Comparison of ENCODE assay signal across 8 cellular contexts in the genomic region with DNA sequence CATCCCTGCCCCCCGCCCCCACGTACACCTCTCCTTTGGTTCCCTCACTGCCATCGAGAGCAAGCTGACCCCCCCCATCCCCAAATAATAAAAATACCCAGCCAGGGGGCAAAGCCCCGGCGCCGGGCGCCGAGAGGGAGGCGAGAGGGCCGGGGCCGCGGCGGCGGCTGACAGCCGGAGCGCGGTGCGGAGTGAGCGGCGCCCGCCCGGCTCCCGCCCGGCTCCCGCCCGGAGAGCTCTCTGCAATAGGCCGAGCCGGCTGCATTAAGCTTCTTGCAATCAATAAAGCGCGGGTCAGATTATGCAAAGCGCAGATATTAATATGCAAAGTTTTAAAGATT. TPM values are rescaled to one million over a fixed set of nuclear protein-coding genes. Genes with fewer than 3 reads are reported as not detected.
DNase-seq lines count a peak whose midpoint lies in the region; ATAC-seq lines count a peak whose summit lies in the region.

No MANE protein-coding gene starts in this region.

- H3K4me1 ChIP-seq in ES-I3 (ENCODE audit: insufficient read depth, low read length) (peaks cover 4% of the 10 kb centered on the region; the same call in 1 of the 2 replicates), ectodermal cell (ENCODE audit: control insufficient read depth, insufficient read depth, low read length) (peaks cover 12% of the 10 kb centered on the region)

- H3K9me3 ChIP-seq in ES-I3 (ENCODE audit: control insufficient read depth, insufficient read depth, low read length) (no peaks in the 10 kb centered on the region), ectodermal cell (ENCODE audit: control insufficient read depth, low read length) (no peaks in the 10 kb centered on the region)

- peak; percentile 46 to 63 for ATAC-seq in naive thymus-derived CD8-positive, alpha-beta T cell
- ATAC-seq in GM21723 (IDR thresholded peaks at IDR 0.05; ENCODE audit: unreplicated experiment): no peak

- H3K9ac ChIP-seq in ES-I3 (ENCODE audit: low read depth, low read length): peak overlapping the region; percentile 45; the same call in 1 of the 2 replicates

- H3K9me3 Mint-ChIP-seq in naive thymus-derived CD8-positive, alpha-beta T cell: no peaks in the 10 kb centered on the region

- WGBS in ectodermal cell, 2 experiments: 0 to 1% methylated on average over 31 of the region's 31 CpGs

- peak; percentile 76 for DNase-seq in NCI-H748 treated with DMSO at 0.1 percent for 48 hours (lab: John Stamatoyannopoulos, UW)
- no peak for DNase-seq in naive thymus-derived CD8-positive, alpha-beta T cell
- DNase-seq in NCI-H345 (lab: John Stamatoyannopoulos, UW): no peak
- DNase-seq in GDM1 (lab: John Stamatoyannopoulos, UW): no peak
- DNase-seq in NCI-H2107 treated with DMSO at 0.1 percent for 48 hours (lab: John Stamatoyannopoulos, UW; ENCODE audit: unreplicated experiment): no peak

- peak overlapping the region; percentile 80 to 99 (median 90) for H3K4me3 Mint-ChIP-seq in naive thymus-derived CD8-positive, alpha-beta T cell

- no peaks in the 10 kb centered on the region for H3K36me3 Mint-ChIP-seq in naive thymus-derived CD8-positive, alpha-beta T cell

- peaks cover 77% of the 10 kb centered on the region for H3K27me3 ChIP-seq in ectodermal cell (ENCODE audit: control insufficient read depth, insufficient read depth, low read length, poor library complexity, severe bottlenecking)

- H3K4me1 Mint-ChIP-seq in naive thymus-derived CD8-positive, alpha-beta T cell: peaks cover 8 to 17% (median 13%) of the 10 kb centered on the region in 4 donors

- H3K27ac Mint-ChIP-seq in naive thymus-derived CD8-positive, alpha-beta T cell: peak overlapping the region in 1 of 10 donors; percentile 63

- POLR2A ChIA-PET in naive thymus-derived CD8-positive, alpha-beta T cell (lab: Charles Lee): interaction anchor here (0.6 to 1.8 kb wide), 8 partner anchors 9 to 959 kb away, joined by 4 to 9 read pairs (median 5); no protein-coding TSS in a partner anchor

- peaks cover 14 to 28% (median 22%) of the 10 kb centered on the region in 5 donors for H3K27me3 Mint-ChIP-seq in naive thymus-derived CD8-positive, alpha-beta T cell

- H3K36me3 ChIP-seq in ES-I3 (ENCODE audit: insufficient read depth, low read length) (no peaks in the 10 kb centered on the region), ectodermal cell (ENCODE audit: control insufficient read depth, insufficient read depth, low read length) (no peaks in the 10 kb centered on the region)

- no peak overlapping the region for H3K27ac ChIP-seq in ectodermal cell (ENCODE audit: insufficient read depth, low read depth, low read length, poor library complexity, severe bottlenecking)

- peak overlapping the region; percentile 32 for H3K4me3 ChIP-seq in ectodermal cell (ENCODE audit: insufficient read depth, low read depth, low read length)

RNA-seq across cellular contexts. Expression of gene DEDD2, which starts 40.9 kb away (rescaled TPM):
- polyA plus RNA-seq in ectodermal cell (2013, experiment 1 of 4): 36.7 TPM
- polyA plus RNA-seq in ectodermal cell (2013, experiment 2 of 4): 29.3 TPM
- polyA plus RNA-seq in ectodermal cell (2013, experiment 3 of 4): 27.1 TPM
- 30.2 TPM for polyA plus RNA-seq in ectodermal cell (2013, experiment 4 of 4)
- 10 to 100 TPM; 56.5 to 58.7 TPM for total RNA-seq in naive thymus-derived CD8-positive, alpha-beta T cell
- polyA plus RNA-seq in naive thymus-derived CD8-positive, alpha-beta T cell: 100 to 1,000 TPM; 117 to 149 (median 133) TPM

RNA-seq across cellular contexts. Expression of gene ZNF526, which starts 43.5 kb away (rescaled TPM):
- 12.2 TPM for polyA plus RNA-seq in ectodermal cell (2013, experiment 1 of 4)
- polyA plus RNA-seq in ectodermal cell (2013, experiment 2 of 4): 14.6 TPM
- polyA plus RNA-seq in ectodermal cell (2013, experiment 3 of 4): 11.6 TPM
- polyA plus RNA-seq in ectodermal cell (2013, experiment 4 of 4): 12.6 TPM
- total RNA-seq in naive thymus-derived CD8-positive, alpha-beta T cell: 10 to 100 TPM; 16.6 to 20.1 TPM
- 1 to 10 TPM; 3.9 to 8.1 (median 4.5) TPM for polyA plus RNA-seq in naive thymus-derived CD8-positive, alpha-beta T cell

RNA-seq across cellular contexts. Expression of gene POU2F2, which starts 44.4 kb away (rescaled TPM):
- 3.2 TPM for polyA plus RNA-seq in ectodermal cell (2013, experiment 1 of 4)
- polyA plus RNA-seq in ectodermal cell (2013, experiment 2 of 4): 4.4 TPM
- polyA plus RNA-seq in ectodermal cell (2013, experiment 3 of 4): 3.0 TPM
- 1.7 TPM for polyA plus RNA-seq in ectodermal cell (2013, experiment 4 of 4)
- 10 to 100 TPM; 85.0 to 88.5 TPM for total RNA-seq in naive thymus-derived CD8-positive, alpha-beta T cell
- 1 to 10 TPM; 2.4 to 6.6 (median 4.7) TPM for polyA plus RNA-seq in naive thymus-derived CD8-positive, alpha-beta T cell
